ENCODE assay signal across 8 cellular contexts in genomic region chr3:126984391-126985142, GRCh38. TPM values are rescaled to one million over a fixed set of nuclear protein-coding genes. Genes with fewer than 3 reads are reported as not detected.
DNase-seq lines count a peak whose midpoint lies in the region; ATAC-seq and TF ChIP-seq lines count a peak whose summit lies in the region.

No MANE protein-coding gene starts in this region.

- TF ChIP-seq CTCF in cardiac muscle cell (IDR thresholded peaks at IDR 0.05; ENCODE audit: low read depth, low read length) (no peak), brain (conservative IDR thresholded peaks at IDR 0.05) (no peak), upper lobe of right lung (IDR thresholded peaks at IDR 0.05) (no peak)

- H3K79me1 ChIP-seq in mesenchymal stem cell (replicated peaks; ENCODE audit: low read length, poor library complexity, severe bottlenecking), result peaks cover 10% of the 10 kb centered on the region

- peaks cover 31% of the 10 kb centered on the region for H3K4me1 Mint-ChIP-seq in brain

- DNase-seq in cardiac muscle cell (ENCODE audit: low read depth in 1 of 2, low spot score in 1 of 2) (no peak), Right ventricle myocardium superior (no peak), mesenchymal stem cell (no peak), upper lobe of right lung (no peak), amygdala (lab: John Stamatoyannopoulos, UW) (no peak)

- H2AFZ ChIP-seq in mesenchymal stem cell (ENCODE audit: low read depth, low read length), result no peak overlapping the region

- H2AK5ac ChIP-seq in mesenchymal stem cell (ENCODE audit: low read length, severe bottlenecking), result no peak overlapping the region

- H3K14ac ChIP-seq in mesenchymal stem cell (ENCODE audit: low read length in 2 of 2), result peak overlapping the region in 1 of 2 experiments; percentile 18

- peak overlapping the region; percentile 49 for H4K91ac ChIP-seq in mesenchymal stem cell (ENCODE audit: low read length)

- H3K27me3 ChIP-seq in cardiac muscle cell (peaks cover 11% of the 10 kb centered on the region), mesenchymal stem cell (ENCODE audit: control insufficient read depth in 1 of 2, insufficient read depth in 1 of 2, low read length in 2 of 2) (no peaks in the 10 kb centered on the region), upper lobe of right lung (no peaks in the 10 kb centered on the region)

- peak overlapping the region in 1 of 2 experiments; percentile 73 for H3K4ac ChIP-seq in mesenchymal stem cell (ENCODE audit: low read depth in 1 of 2, low read length in 2 of 2)

- H3K27ac ChIP-seq in cardiac muscle cell (no peak overlapping the region), mesenchymal stem cell (ENCODE audit: low read length, poor library complexity, severe bottlenecking) (no peak overlapping the region), upper lobe of right lung (no peak overlapping the region)

- H3K9me3 Mint-ChIP-seq in brain, result peaks cover 0 to 3% (median 0%) of the 10 kb centered on the region in 5 experiments

- no peak overlapping the region for H4K8ac ChIP-seq in mesenchymal stem cell (ENCODE audit: low read length)

- H3K9ac ChIP-seq in mesenchymal stem cell (ENCODE audit: low read length), result peak overlapping the region; percentile 83

- no peak overlapping the region for H2BK5ac ChIP-seq in mesenchymal stem cell (ENCODE audit: low read depth, low read length, poor library complexity, severe bottlenecking)

- no peak overlapping the region for H2BK120ac ChIP-seq in mesenchymal stem cell (ENCODE audit: low read depth, low read length)

- no peak overlapping the region for H2BK15ac ChIP-seq in mesenchymal stem cell (ENCODE audit: low read depth, poor library complexity, severe bottlenecking)

- intact Hi-C loops in Right ventricle myocardium superior (cut with DNase I), result loop anchor here (5.0 kb wide), 1 partner anchor 302 kb away; no protein-coding TSS in a partner anchor
- intact Hi-C loops in upper lobe of right lung (cut with DNase I), result loop anchor here (10.0 kb wide), 1 partner anchor 230 kb away; no protein-coding TSS in a partner anchor

- H3K36me3 ChIP-seq in cardiac muscle cell, result peaks cover 4% of the 10 kb centered on the region
- peaks cover 11 to 28% of the 10 kb centered on the region in 2 experiments for H3K36me3 ChIP-seq in mesenchymal stem cell (ENCODE audit: control insufficient read depth in 1 of 2, insufficient read depth in 2 of 2, low read depth in 1 of 2, low read length in 2 of 2)
- H3K36me3 ChIP-seq in upper lobe of right lung, result peaks cover 9% of the 10 kb centered on the region

- peak overlapping the region in 1 of 2 experiments; percentile 84 for H3K23ac ChIP-seq in mesenchymal stem cell (ENCODE audit: low read length in 2 of 2)

- ATAC-seq in Right ventricle myocardium superior (ENCODE audit: poor library complexity) (no peak), upper lobe of right lung (no peak), HG03095 (IDR thresholded peaks at IDR 0.05; ENCODE audit: unreplicated experiment) (no peak), HG03571 (IDR thresholded peaks at IDR 0.05; ENCODE audit: unreplicated experiment) (no peak)

- H3K4me3 ChIP-seq in cardiac muscle cell (peak overlapping the region; percentile 89), mesenchymal stem cell (ENCODE audit: insufficient read depth in 1 of 2, low read depth in 1 of 2, low read length in 2 of 2) (peak overlapping the region; percentile 86 to 87), upper lobe of right lung (peak overlapping the region; percentile 77)

- WGBS in mesenchymal stem cell, result 62% methylated on average over 21 of the region's 21 CpGs

- H3K4me3 Mint-ChIP-seq in brain, result peak overlapping the region; percentile 79 to 86 (median 82)

- peaks cover 8% of the 10 kb centered on the region for H3K36me3 Mint-ChIP-seq in brain

- H3K27me3 Mint-ChIP-seq in brain, result peaks cover 23% of the 10 kb centered on the region

- peak overlapping the region; percentile 86 for H3K4me2 ChIP-seq in mesenchymal stem cell (ENCODE audit: low read length, poor library complexity, severe bottlenecking)

- peak overlapping the region; percentile 10 to 73 for H3K18ac ChIP-seq in mesenchymal stem cell (ENCODE audit: low read depth in 1 of 2, low read length in 2 of 2)

- H3K27ac Mint-ChIP-seq in brain, result peak overlapping the region in 4 of 5 experiments; percentile 41 to 86 (median 69)

- no peak overlapping the region for H2BK12ac ChIP-seq in mesenchymal stem cell (ENCODE audit: low read length in 2 of 2)

- no peaks in the 10 kb centered on the region for H3K4me1 ChIP-seq in cardiac muscle cell (ENCODE audit: low read depth)
- peaks cover 42% of the 10 kb centered on the region for H3K4me1 ChIP-seq in mesenchymal stem cell (ENCODE audit: control insufficient read depth, insufficient read depth, low read depth, low read length)
- peaks cover 7% of the 10 kb centered on the region for H3K4me1 ChIP-seq in upper lobe of right lung

- H3K9me3 ChIP-seq in cardiac muscle cell (ENCODE audit: low read depth) (no peaks in the 10 kb centered on the region), mesenchymal stem cell (ENCODE audit: control insufficient read depth, low read length) (no peaks in the 10 kb centered on the region), upper lobe of right lung (no peaks in the 10 kb centered on the region)

RNA-seq across cellular contexts. Expression of gene PLXNA1, which starts 1.7 kb away (rescaled TPM):
- total RNA-seq in cardiac muscle cell (55.6 and 71.0 TPM in 2 replicates), Right ventricle myocardium superior (23.2 TPM), upper lobe of right lung (53.5 TPM)
- polyA plus RNA-seq in cardiac muscle cell (19.5 and 24.2 TPM in 2 replicates), brain (ENCODE audit: insufficient read depth, low read depth, low replicate concordance) (22.2 TPM)
- 51.0 TPM for polyA plus RNA-seq in mesenchymal stem cell (2013, experiment 1 of 2)
- polyA plus RNA-seq in mesenchymal stem cell (2013, experiment 2 of 2), result 49.9 TPM
